13 cellular contexts compared by ENCODE assay signal in the genomic region with DNA sequence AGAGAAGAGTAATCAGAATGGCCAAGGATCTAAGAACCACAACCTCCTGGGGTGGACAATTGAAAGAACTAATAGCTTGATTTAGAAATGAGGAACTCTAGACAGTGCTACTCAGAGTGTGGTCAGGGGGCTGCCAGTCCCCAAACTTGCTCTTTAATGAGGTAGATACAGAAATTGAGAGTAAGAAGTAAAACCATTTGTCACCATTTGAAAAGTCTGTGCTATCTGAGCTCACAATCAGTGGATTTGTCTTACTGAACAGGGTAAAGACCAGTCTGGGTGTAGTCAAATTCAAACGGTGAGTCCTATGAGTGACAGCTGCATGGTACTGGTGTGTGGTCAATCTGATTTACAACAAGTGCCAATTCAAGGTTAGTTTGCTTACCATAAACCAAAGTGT.
"Had no signal": no experiment of that assay in that cellular context is flagged by ENCODE, and none has a peak within 500 bp of the region (broad histone marks: within the 10 kb centered on the region; RNA-seq: fewer than 3 reads in every experiment).

No MANE protein-coding gene starts in this region.

- ATAC-seq: activated CD4-positive, CD25-positive, alpha-beta regulatory T cell treated with anti-CD3 and anti-CD28 coated beads, Interleukin-2, amount 50 U/mL, for 24 hours; right lobe of liver; stimulated activated naive CD8-positive, alpha-beta T cell treated with anti-CD3 and anti-CD28 coated beads, Interleukin-15, amount 100 ng/mL, for 72 hours; upper lobe of right lung had no signal

- H3K4me1 Mint-ChIP-seq: stimulated activated naive CD8-positive, alpha-beta T cell treated with anti-CD3 and anti-CD28 coated beads, Interleukin-15, amount 100 ng/mL, for 72 hours had no signal

- DNase-seq: activated CD4-positive, alpha-beta T cell treated with anti-CD3 and anti-CD28 coated beads, Interleukin-2, amount 50 U/mL, for 1 hour; activated naive CD4-positive, alpha-beta T cell; activated T-cell treated with anti-CD3 and anti-CD28 coated beads for 4 hours; dermis blood vessel endothelial cell; foreskin melanocyte; kidney glomerular epithelial cell; mesendoderm; ovary; right lobe of liver; stimulated activated naive CD8-positive, alpha-beta T cell treated with anti-CD3 and anti-CD28 coated beads, Interleukin-15, amount 100 ng/mL, for 72 hours; T-helper 9 cell; upper lobe of right lung had no signal

- H3K27me3 Mint-ChIP-seq: stimulated activated naive CD8-positive, alpha-beta T cell treated with anti-CD3 and anti-CD28 coated beads, Interleukin-15, amount 100 ng/mL, for 72 hours had no signal

- H3K27ac Mint-ChIP-seq: stimulated activated naive CD8-positive, alpha-beta T cell treated with anti-CD3 and anti-CD28 coated beads, Interleukin-15, amount 100 ng/mL, for 72 hours had no signal

- H3K4me3 Mint-ChIP-seq: stimulated activated naive CD8-positive, alpha-beta T cell treated with anti-CD3 and anti-CD28 coated beads, Interleukin-15, amount 100 ng/mL, for 72 hours had no signal
